17 cellular contexts compared by ENCODE assay signal in genomic region chr17:8506145-8506544, GRCh38.
"Had no signal": no experiment of that assay in that cellular context is flagged by ENCODE, and none has a peak within 500 bp of the region (broad histone marks: within the 10 kb centered on the region; RNA-seq: fewer than 3 reads in every experiment).

No MANE protein-coding gene starts in this region.

- H3K4me3 ChIP-seq: lung, neural progenitor cell, right lobe of liver, spleen, thyroid gland had no signal

- DNase-seq: activated CD4-positive, alpha-beta T cell treated with anti-CD3 and anti-CD28 coated beads, Interleukin-2, amount 10 ng/mL, durations not matched to agents 7 days and 5 days; activated CD8-positive, alpha-beta T cell treated with anti-CD3 and anti-CD28 coated beads, Interleukin-2, amount 10 ng/mL, durations not matched to agents 7 days and 5 days; activated naive CD4-positive, alpha-beta T cell treated with anti-CD3 and anti-CD28 coated beads, Interleukin-2, amount 10 ng/mL, durations not matched to agents 7 days and 5 days; activated naive CD8-positive, alpha-beta T cell treated with anti-CD3 and anti-CD28 coated beads, Interleukin-2, amount 50 U/mL, for 24 hours; activated T-cell treated with anti-CD3 and anti-CD28 coated beads, Interleukin-2, amount 50 U/mL, for 4 hours; effector CD4-positive, alpha-beta T cell; left colon; naive B cell; right lobe of liver; spleen; stimulated activated CD4-positive, alpha-beta T cell treated with anti-CD3 and anti-CD28 coated beads, Interleukin-4, amount 100 ng/mL, for 4 hours; T1000; thyroid gland had no signal

- H3K9me3 ChIP-seq: right lobe of liver, spleen, thyroid gland had no signal

- ATAC-seq: activated CD8-positive, alpha-beta T cell treated with anti-CD3 and anti-CD28 coated beads, Interleukin-2, amount 10 ng/mL, durations not matched to agents 7 days and 5 days; activated naive CD8-positive, alpha-beta T cell treated with anti-CD3 and anti-CD28 coated beads, Interleukin-2, amount 50 U/mL, for 24 hours; activated T-cell treated with anti-CD3 and anti-CD28 coated beads, Interleukin-2, amount 50 U/mL, for 4 hours; esophagus mucosa; left colon; right lobe of liver; stimulated activated memory B cell treated with anti-CD40 and anti-IgM and Interleukin-4, amounts not matched to agents 10 μg/mL and 1 μg/mL and 100 μg/mL, for 72 hours had no signal

- H3K27me3 ChIP-seq: neural progenitor cell, right lobe of liver, spleen, thyroid gland had no signal

- H3K9ac ChIP-seq: neural progenitor cell had no signal

- H3K4me1 ChIP-seq: neural progenitor cell, right lobe of liver, spleen, thyroid gland had no signal

- H3K27ac ChIP-seq: neural progenitor cell, right lobe of liver, spleen, thyroid gland had no signal
